In genomic region chr22:36761553-36762240, GRCh38 we compare ENCODE assay signal across 20 cellular contexts. TPM values are rescaled to one million over a fixed set of nuclear protein-coding genes. Genes with fewer than 3 reads are reported as not detected.
A peak's percentile ranks its signal among the peaks of the same experiment; 100 is the strongest.
DNase-seq lines count a peak whose midpoint lies in the region; ATAC-seq and TF ChIP-seq lines count a peak whose summit lies in the region.
"Had no signal": no experiment of that assay in that cellular context is flagged by ENCODE, and none has a peak within 500 bp of the region (broad histone marks: within the 10 kb centered on the region; RNA-seq: fewer than 3 reads in every experiment).

No MANE protein-coding gene starts in this region.

- no peaks in the 10 kb centered on the region for H4K20me1 ChIP-seq in mammary epithelial cell (ENCODE audit: insufficient read depth, low read length)
- peaks cover 5% of the 10 kb centered on the region for H4K20me1 ChIP-seq in osteoblast (ENCODE audit: insufficient read depth, low read length)
- H4K20me1 ChIP-seq: BLaER1 treated with 17β-estradiol and CSF1 and Interleukin-3, amounts not matched to agents 10 nM and 100 nM had no signal

- H3K9me3 ChIP-seq in mammary epithelial cell (replicated peaks; ENCODE audit: insufficient read depth, low read length), result no peaks in the 10 kb centered on the region
- no peaks in the 10 kb centered on the region for H3K9me3 ChIP-seq in osteoblast (ENCODE audit: low read depth, low read length)
- H3K9me3 ChIP-seq in upper lobe of right lung, result no peaks in the 10 kb centered on the region

- dilution Hi-C loops in mammary epithelial cell (cut with HindIII; ENCODE audit: low sequenced_read_pairs), result no loop called here

- H3K27ac ChIP-seq in mammary epithelial cell (ENCODE audit: insufficient read depth, low read depth, low read length), result no peak overlapping the region
- H3K27ac ChIP-seq in osteoblast (ENCODE audit: low read depth, low read length), result no peak overlapping the region
- H3K27ac ChIP-seq in upper lobe of right lung, result no peak overlapping the region
- H3K27ac ChIP-seq: BLaER1 treated with 17β-estradiol and CSF1 and Interleukin-3, amounts not matched to agents 10 nM and 100 nM had no signal

- H2AFZ ChIP-seq in mammary epithelial cell (ENCODE audit: low read depth, low read length) (no peak overlapping the region), osteoblast (ENCODE audit: low read length) (no peak overlapping the region)

- H3K27ac Mint-ChIP-seq in MCF 10A (ENCODE audit: low read depth, unreplicated experiment) (peak overlapping the region; percentile 52), chondrocyte (ENCODE audit: unreplicated experiment) (no peak overlapping the region)
- H3K27ac Mint-ChIP-seq: HFFc6 had no signal

- H3K4me3 ChIP-seq in mammary epithelial cell (replicated peaks in 1 of 3; ENCODE audit: insufficient read depth in 1 of 3, low read depth in 2 of 3, low read length in 3 of 3) (no peak overlapping the region), osteoblast (ENCODE audit: insufficient read depth, low read length) (no peak overlapping the region), upper lobe of right lung (no peak overlapping the region)
- H3K4me3 ChIP-seq: BLaER1 treated with 17β-estradiol and CSF1 and Interleukin-3, amounts not matched to agents 10 nM and 100 nM; K562 had no signal

- H3K9ac ChIP-seq in mammary epithelial cell (ENCODE audit: insufficient read depth, low read length), result no peak overlapping the region
- H3K9ac ChIP-seq: BLaER1 treated with 17β-estradiol and CSF1 and Interleukin-3, amounts not matched to agents 10 nM and 100 nM had no signal

- WGBS in mammary epithelial cell (ENCODE audit: low coverage, missing lambda C conversion rate), result 90% methylated on average over 9 of the region's 10 CpGs

- H3K27me3 Mint-ChIP-seq in MCF 10A (ENCODE audit: insufficient read depth, unreplicated experiment), result no peaks in the 10 kb centered on the region
- H3K27me3 Mint-ChIP-seq in chondrocyte (ENCODE audit: low read depth), result peaks cover 2% of the 10 kb centered on the region
- H3K27me3 Mint-ChIP-seq: CD8-positive, alpha-beta memory T cell had no signal

- H3K4me3 Mint-ChIP-seq in MCF 10A (ENCODE audit: unreplicated experiment) (no peak overlapping the region), chondrocyte (ENCODE audit: unreplicated experiment) (no peak overlapping the region)
- H3K4me3 Mint-ChIP-seq: CD8-positive, alpha-beta memory T cell; HFFc6 had no signal

- no peak for ATAC-seq in upper lobe of right lung
- ATAC-seq: K562 had no signal

- H3K79me2 ChIP-seq in mammary epithelial cell (ENCODE audit: insufficient read depth, low read length), result no peaks in the 10 kb centered on the region
- no peaks in the 10 kb centered on the region for H3K79me2 ChIP-seq in osteoblast (ENCODE audit: insufficient read depth, low read length)

- no peaks in the 10 kb centered on the region for H3K36me3 Mint-ChIP-seq in MCF 10A (ENCODE audit: insufficient read depth, unreplicated experiment)
- peaks cover 5% of the 10 kb centered on the region for H3K36me3 Mint-ChIP-seq in chondrocyte (ENCODE audit: low read depth)

- no peaks in the 10 kb centered on the region for H3K36me3 ChIP-seq in mammary epithelial cell (ENCODE audit: insufficient read depth, low read length)
- peaks cover 7% of the 10 kb centered on the region for H3K36me3 ChIP-seq in osteoblast (ENCODE audit: insufficient read depth, low read length)
- H3K36me3 ChIP-seq in upper lobe of right lung, result no peaks in the 10 kb centered on the region

- peaks cover 13% of the 10 kb centered on the region for H3K4me1 ChIP-seq in mammary epithelial cell (ENCODE audit: insufficient read depth, low read length)
- peaks cover 3% of the 10 kb centered on the region for H3K4me1 ChIP-seq in osteoblast (ENCODE audit: insufficient read depth, low read length)
- H3K4me1 ChIP-seq in upper lobe of right lung, result peaks cover 3% of the 10 kb centered on the region

- DNase-seq in MCF 10A (ENCODE audit: unreplicated experiment) (no peak), mammary epithelial cell (no peak), chondrocyte (ENCODE audit: low spot score) (peak; percentile 56), osteoblast (ENCODE audit: insufficient read length, low spot score, missing footprints) (peak; percentile 37), upper lobe of right lung (peak; percentile 17), NCI-H2029 (lab: John Stamatoyannopoulos, UW) (no peak), HEK293T (ENCODE audit: extremely low spot score) (no peak), NAMALWA (ENCODE audit: low spot score) (no peak)
- DNase-seq: CD8-positive, alpha-beta memory T cell; GF-D8; GOT3; HFFc6; NCI-H1048; NCI-H1436 treated with DMSO at 0.1 percent for 48 hours; NCI-H2081; NCI-H774 had no signal

- CTCF ChIA-PET in MCF 10A (lab: Yijun Ruan, JAX), result interaction anchor here (0.7 to 2.5 kb wide), 6 partner anchors 9 to 216 kb away, joined by 3 to 18 read pairs (median 6); no protein-coding TSS in a partner anchor
- CTCF ChIA-PET in mammary epithelial cell (lab: Charles Lee; ENCODE audit: low non-redundant PET), result no interaction called here
- CTCF ChIA-PET in HEK293T (lab: Yijun Ruan, JAX), result interaction anchor here (0.6 kb wide), 1 partner anchor 259 kb away, joined by 3 read pairs; no protein-coding TSS in a partner anchor

- H3K4me2 ChIP-seq in mammary epithelial cell (ENCODE audit: insufficient read depth, low read depth, low read length) (no peak overlapping the region), osteoblast (ENCODE audit: insufficient read depth, low read length) (no peak overlapping the region)
- H3K4me2 ChIP-seq: BLaER1 treated with 17β-estradiol and CSF1 and Interleukin-3, amounts not matched to agents 10 nM and 100 nM had no signal

- H3K9me3 Mint-ChIP-seq in MCF 10A (ENCODE audit: unreplicated experiment), result no peaks in the 10 kb centered on the region
- no peaks in the 10 kb centered on the region for H3K9me3 Mint-ChIP-seq in chondrocyte (ENCODE audit: low read depth)
- H3K9me3 Mint-ChIP-seq: CD8-positive, alpha-beta memory T cell; HFFc6 had no signal

- TF ChIP-seq CTCF in MCF 10A (IDR thresholded peaks at IDR 0.05; ENCODE audit: unreplicated experiment), result no peak
- TF ChIP-seq CTCF in mammary epithelial cell (conservative IDR thresholded peaks at IDR 0.05 in 1 of 2, IDR thresholded peaks at IDR 0.05 in 1 of 2; ENCODE audit: extremely low read depth in 1 of 2, insufficient read depth in 1 of 2, low read depth in 1 of 2, low read length in 2 of 2), result no peak
- TF ChIP-seq CTCF in chondrocyte (IDR thresholded peaks at IDR 0.05), result no peak
- TF ChIP-seq CTCF in osteoblast (IDR thresholded peaks at IDR 0.05; ENCODE audit: extremely low read depth, low read depth, low read length), result no peak
- TF ChIP-seq CTCF in upper lobe of right lung (IDR thresholded peaks at IDR 0.05), result no peak

- POLR2A ChIA-PET in MCF 10A (lab: Yijun Ruan, JAX), result interaction anchor here (1.1 to 6.8 kb wide), 5 partner anchors 8 to 232 kb away, joined by 3 to 69 read pairs (median 7); partner anchors contain the start of gene IFT27
- POLR2A ChIA-PET in HEK293T (lab: Yijun Ruan, JAX), result interaction anchor here (1.4 to 2.9 kb wide), 2 partner anchors 14 kb away, joined by 3 to 13 read pairs; partner anchors contain the start of gene IFT27

- intact Hi-C loops in MCF 10A (cut with micrococcal nuclease) (loop anchor here (5.0 kb wide), 2 partner anchors 119 to 214 kb away; no protein-coding TSS in a partner anchor), mammary epithelial cell (cut with micrococcal nuclease) (no loop called here), upper lobe of right lung (cut with DNase I) (no loop called here)

- peaks cover 29% of the 10 kb centered on the region for H3K4me1 Mint-ChIP-seq in MCF 10A (ENCODE audit: insufficient read depth, unreplicated experiment)
- H3K4me1 Mint-ChIP-seq in chondrocyte (ENCODE audit: low read depth), result peaks cover 9% of the 10 kb centered on the region

- H3K27me3 ChIP-seq in mammary epithelial cell (ENCODE audit: insufficient read depth, low read length), result no peaks in the 10 kb centered on the region
- no peaks in the 10 kb centered on the region for H3K27me3 ChIP-seq in osteoblast (ENCODE audit: insufficient read depth, low read length)
- no peaks in the 10 kb centered on the region for H3K27me3 ChIP-seq in upper lobe of right lung
- H3K27me3 ChIP-seq: BLaER1 treated with 17β-estradiol and CSF1 and Interleukin-3, amounts not matched to agents 10 nM and 100 nM had no signal

- BruUV-seq in MCF 10A (replicated peaks; lab: Mats Ljungman, UMichigan), result no TSS peak
- no TSS peak for BruUV-seq in mammary epithelial cell (replicated peaks; lab: Mats Ljungman, UMichigan)

- in situ Hi-C loops in mammary epithelial cell (cut with MboI; ENCODE audit: low sequenced_read_pairs in 2 of 2), result no loop called here

TF ChIP-seq in HEK293T, 16 proteins besides CTCF, POLR2A, EP300 and RAD21:
- no peak for TF ChIP-seq SP1 (IDR thresholded peaks at IDR 0.05)
- TF ChIP-seq L3MBTL2 (conservative IDR thresholded peaks at IDR 0.05), result no peak
- TF ChIP-seq ELF4 (IDR thresholded peaks at IDR 0.05), result no peak
- no peak for TF ChIP-seq FOXK2 (IDR thresholded peaks at IDR 0.05)
- no peak for TF ChIP-seq NFRKB (IDR thresholded peaks at IDR 0.05)
- TF ChIP-seq LEF1 (IDR thresholded peaks at IDR 0.05; ENCODE audit: borderline replicate concordance), result no peak
- TF ChIP-seq ARNT (IDR thresholded peaks at IDR 0.05), result no peak
- no peak for TF ChIP-seq BHLHE40 (IDR thresholded peaks at IDR 0.05; ENCODE audit: borderline replicate concordance)
- TF ChIP-seq FOXM1 (IDR thresholded peaks at IDR 0.05; ENCODE audit: borderline replicate concordance), result no peak

RNA-seq across cellular contexts. Expression of gene IFT27, which starts 14.2 kb away (rescaled TPM):
- total RNA-seq in MCF 10A (2022), result 17.6 and 28.7 TPM in 2 replicates
- 10 to 100 TPM; 13.7 to 22.3 TPM for total RNA-seq in mammary epithelial cell
- polyA plus RNA-seq in mammary epithelial cell, result 8.6 TPM
- polyA minus RNA-seq in mammary epithelial cell, result not detected
- 23.0 to 31.4 TPM (median 24.4 TPM) in 3 replicates for total RNA-seq in chondrocyte
- 22.1 and 27.4 TPM in 2 replicates for total RNA-seq in osteoblast
- total RNA-seq in upper lobe of right lung, result 21.5 TPM

RNA-seq across cellular contexts. Expression of gene PVALB, which starts 55.1 kb away (rescaled TPM):
- not detected in 2 replicates for total RNA-seq in MCF 10A (2022)
- not detected for total RNA-seq in mammary epithelial cell
- not detected for polyA plus RNA-seq in mammary epithelial cell
- not detected for polyA minus RNA-seq in mammary epithelial cell
- not detected in 3 replicates for total RNA-seq in chondrocyte
- not detected in 2 replicates for total RNA-seq in osteoblast
- 2.5 TPM for total RNA-seq in upper lobe of right lung
- total RNA-seq: A172; CD8-positive, alpha-beta memory T cell; HFFc6; K562; NCI-H460 had no signal
- polyA plus RNA-seq: CD8-positive, alpha-beta memory T cell; K562 had no signal

RNA-seq across cellular contexts. Expression of gene CACNG2, which starts 58.1 kb away (rescaled TPM):
- total RNA-seq in MCF 10A (2022) (not detected in 2 replicates), mammary epithelial cell (not detected), chondrocyte (not detected in 3 replicates), osteoblast (not detected in 2 replicates), upper lobe of right lung (not detected)
- not detected for polyA plus RNA-seq in mammary epithelial cell
- polyA minus RNA-seq in mammary epithelial cell, result not detected
- total RNA-seq: A172; CD8-positive, alpha-beta memory T cell; HFFc6; K562; NCI-H460 had no signal
- polyA plus RNA-seq: CD8-positive, alpha-beta memory T cell; K562 had no signal

Comparison
In these comparisons a context has a peak if more than half of its experiments do, and no peak if none do; other contexts are left out.
1. DNase-seq: peak in chondrocyte (single experiment), osteoblast (single experiment) and upper lobe of right lung (single experiment); none in MCF 10A (single experiment), mammary epithelial cell (single experiment), NCI-H2029 (single experiment), HEK293T (single experiment) and NAMALWA (single experiment).